Comparison of ENCODE assay signal across 8 cellular contexts in the genomic region with DNA sequence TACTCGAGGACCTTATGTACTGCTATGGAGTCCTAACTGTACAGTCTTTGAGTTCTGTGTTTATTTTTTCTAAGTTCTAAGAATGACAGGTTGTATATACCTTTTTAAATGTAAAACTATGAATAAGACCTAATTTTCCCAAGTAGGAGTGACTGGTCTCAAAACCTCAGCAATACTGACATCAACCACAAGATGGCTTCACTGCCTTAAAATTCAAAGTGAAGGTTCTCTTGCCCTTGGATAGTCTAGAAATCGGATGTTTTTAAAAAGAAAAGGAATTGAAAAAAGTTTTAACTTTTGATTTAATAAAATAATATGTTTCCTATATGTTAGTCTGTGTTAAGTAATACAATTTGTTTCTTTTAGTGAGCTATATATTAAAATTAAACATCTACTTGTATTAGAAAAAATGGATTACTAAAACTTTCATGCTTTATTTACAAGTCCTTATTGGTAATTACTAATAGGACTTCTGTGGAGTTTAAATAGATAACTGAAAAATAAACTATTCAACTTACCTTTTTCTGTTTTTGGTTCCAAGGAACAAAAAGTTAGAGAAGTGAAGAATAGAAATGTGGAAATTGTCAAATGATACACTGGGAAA. TPM values are rescaled to one million over a fixed set of nuclear protein-coding genes. Genes with fewer than 3 reads are reported as not detected.
A peak's percentile ranks its signal among the peaks of the same experiment; 100 is the strongest.
DNase-seq lines count a peak whose midpoint lies in the region; FAIRE-seq and TF ChIP-seq lines count a peak whose summit lies in the region.

No MANE protein-coding gene starts in this region.

- intact Hi-C loops in sigmoid colon (cut with DNase I) = loop anchor here (10.0 kb wide), 1 partner anchor 1506 kb away; no protein-coding TSS in a partner anchor

- H2AFZ ChIP-seq in GM23248 = no peak overlapping the region

- H3K9me3 ChIP-seq in GM23248 (ENCODE audit: low read depth) (no peaks in the 10 kb centered on the region), sigmoid colon (no peaks in the 10 kb centered on the region)

- H3K79me2 ChIP-seq in GM23248 (ENCODE audit: insufficient read depth) = no peaks in the 10 kb centered on the region

- no peak for TF ChIP-seq POLR2A in sigmoid colon (IDR thresholded peaks at IDR 0.05)

- peak in 3 of 4 experiments; percentile 61 to 69 (median 65) for TF ChIP-seq CTCF in sigmoid colon (IDR thresholded peaks at IDR 0.05)

- H4K20me1 ChIP-seq in GM23248 (ENCODE audit: insufficient read depth) = no peaks in the 10 kb centered on the region

- H3K27me3 ChIP-seq in GM23248 (replicated peaks; ENCODE audit: insufficient read depth) (no peaks in the 10 kb centered on the region), sigmoid colon (no peaks in the 10 kb centered on the region)

- H3K4me1 ChIP-seq in GM23248 (ENCODE audit: insufficient read depth) (peaks cover 7% of the 10 kb centered on the region; the same call in 1 of the 2 replicates), sigmoid colon (peaks cover 0 to 8% (median 3%) of the 10 kb centered on the region in 4 donors)

- no peak for TF ChIP-seq EP300 in sigmoid colon (IDR thresholded peaks at IDR 0.05)

- H3K9me2 ChIP-seq in GM23248 (ENCODE audit: insufficient read depth) = no peaks in the 10 kb centered on the region

- no peak overlapping the region for H3K27ac ChIP-seq in GM23248
- no peak overlapping the region for H3K27ac ChIP-seq in sigmoid colon

- WGBS in GM23248 (ENCODE audit: low coverage in 1 of 2, low lambda C conversion rate in 2 of 2, missing lambda C conversion rate in 2 of 2), 2 experiments = 11 to 16% methylated on average over 2 of the region's 2 CpGs
- WGBS in sigmoid colon, 2 donors = 26 to 51% methylated on average over 2 of the region's 2 CpGs

- no peak overlapping the region for H3K9ac ChIP-seq in GM23248

- H3F3A ChIP-seq in GM23248 (ENCODE audit: insufficient read depth) = no peaks in the 10 kb centered on the region

- peak; percentile 34 for DNase-seq in NOMO-1 treated with DMSO at 0.1 percent for 48 hours (lab: John Stamatoyannopoulos, UW; ENCODE audit: unreplicated experiment)
- DNase-seq in NOMO-1 treated with dmso at 0.1 percent for 144 hours (lab: John Stamatoyannopoulos, UW; ENCODE audit: unreplicated experiment) = no peak
- peak; percentile 65 for DNase-seq in GM23248
- DNase-seq in LoVo (ENCODE audit: low spot score) = peak; percentile 28
- DNase-seq in germinal center (ENCODE audit: low spot score) = peak; percentile 22
- no peak for DNase-seq in sigmoid colon
- DNase-seq in activated CD8-positive, alpha-beta memory T cell treated with anti-CD3 and anti-CD28 coated beads, Interleukin-2, amount 50 U/mL, for 4 hours = no peak

- in situ Hi-C loops in GM23248 (cut with MboI) = no loop called here

- H3K36me3 ChIP-seq in GM23248 (ENCODE audit: low read depth) (no peaks in the 10 kb centered on the region), sigmoid colon (no peaks in the 10 kb centered on the region)

- peak; percentile 97 for FAIRE-seq in TTC549 (lab: Jason Lieb, UNC)

- no peak overlapping the region for H3K4me2 ChIP-seq in GM23248 (ENCODE audit: unreplicated experiment)

- H3K4me3 ChIP-seq in GM23248 = no peak overlapping the region
- H3K4me3 ChIP-seq in sigmoid colon = no peak overlapping the region

RNA-seq across cellular contexts. Expression of a gene that starts 52.0 kb away (rescaled TPM):
- total RNA-seq in GM23248 (2014; rRNA removed; shearing (Covaris generic)) = 9.1 and 9.7 TPM in 2 replicates
- polyA plus RNA-seq in GM23248 (2016; fragmentation: Nextera tagmentation; extraction: Ambion mirVana) (5.6 and 7.9 TPM in 2 replicates), sigmoid colon (10 to 100 TPM in 2 of 3 donors, 1 to 10 TPM in 1; 9.3 to 14.4 (median 11.6) TPM)
- total RNA-seq in sigmoid colon = 10 to 100 TPM; 27.4 to 43.5 (median 41.4) TPM

Comparison
In these comparisons a context has a peak if more than half of its experiments do, and no peak if none do; other contexts are left out.
1. DNase-seq: peak in NOMO-1 treated with DMSO at 0.1 percent for 48 hours (single experiment), GM23248 (single experiment), LoVo (single experiment) and germinal center (single experiment); none in NOMO-1 treated with dmso at 0.1 percent for 144 hours (single experiment), sigmoid colon (single experiment) and activated CD8-positive, alpha-beta memory T cell treated with anti-CD3 and anti-CD28 coated beads, Interleukin-2, amount 50 U/mL, for 4 hours (single experiment).